ENCODE assay signal across 3 cellular contexts in genomic region chr4:182267048-182267447, GRCh38.
"Had no signal": no experiment of that assay in that cellular context is flagged by ENCODE, and none has a peak within 500 bp of the region (broad histone marks: within the 10 kb centered on the region; RNA-seq: fewer than 3 reads in every experiment).

No MANE protein-coding gene starts in this region.

- H3K4me3 ChIP-seq: GM12878 had no signal

- ATAC-seq: GM12878 had no signal

- DNase-seq: GDM1, GF-D8 had no signal
